In the genomic region with DNA sequence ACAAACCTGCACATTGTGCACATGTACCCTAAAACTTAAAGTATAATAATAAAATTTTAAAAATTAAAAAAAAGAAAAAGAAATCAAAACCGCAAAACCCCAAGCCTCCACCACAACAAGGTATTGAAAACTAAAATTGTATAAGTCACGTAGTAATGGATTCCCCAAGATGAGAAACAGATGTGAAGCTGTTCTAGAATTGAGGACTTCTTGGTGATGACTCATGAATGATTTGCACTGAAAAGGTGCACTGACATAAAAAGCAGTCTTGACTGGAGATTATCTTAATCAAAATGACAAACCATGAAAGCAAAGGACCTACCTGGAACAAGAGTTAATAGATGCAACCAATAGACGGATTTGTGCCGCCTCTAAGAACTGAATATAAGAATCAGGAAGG, we compare ENCODE assay signal across 20 cellular contexts.
DNase-seq lines count a peak whose midpoint lies in the region; ATAC-seq and TF ChIP-seq lines count a peak whose summit lies in the region.
"Had no signal": no experiment of that assay in that cellular context is flagged by ENCODE, and none has a peak within 500 bp of the region (broad histone marks: within the 10 kb centered on the region; RNA-seq: fewer than 3 reads in every experiment).

No MANE protein-coding gene starts in this region.

- H3K4me1 Mint-ChIP-seq in activated CD4-positive, alpha-beta T cell treated with anti-CD3 and anti-CD28 coated beads for 36 hours: no peaks in the 10 kb centered on the region
- H3K4me1 Mint-ChIP-seq: CD14-positive monocyte had no signal

- H3K36me3 ChIP-seq in adipocyte (ENCODE audit: control insufficient read depth, insufficient read depth, low read length, severe bottlenecking): no peaks in the 10 kb centered on the region

- peak; percentile 6 for DNase-seq in activated CD4-positive, alpha-beta T cell treated with anti-CD3 and anti-CD28 coated beads for 36 hours
- no peak for DNase-seq in activated CD4-positive, alpha-beta T cell treated with anti-CD3 and anti-CD28 coated beads, Interleukin-2, amount 50 U/mL, for 48 hours
- DNase-seq in HFF-Myc (ENCODE audit: extremely low read depth, low read depth): peak; percentile 79
- DNase-seq in adipocyte (ENCODE audit: low read depth): peak; percentile 67
- peak; percentile 46 to 85 for DNase-seq in foreskin fibroblast
- DNase-seq in nucleus accumbens (lab: John Stamatoyannopoulos, UW): no peak
- DNase-seq: ACHN; H9; NCI-H1105; NCI-H146; NCI-H2029; NCI-H226; NCI-H510A treated with DMSO at 0.1 percent for 48 hours; NCI-H774; NK-92 treated with Interleukin-12 subunit alpha and Interleukin-12 subunit beta, amount 100 ng/mL, for 24 hours; SIG-M5 had no signal

- TF ChIP-seq CTCF in HFF-Myc (IDR thresholded peaks at IDR 0.05; ENCODE audit: low read depth, low read length, missing control alignments) (no peak), foreskin fibroblast (IDR thresholded peaks at IDR 0.05; ENCODE audit: low read depth, low read length) (no peak)

- ATAC-seq in activated CD4-positive, alpha-beta T cell treated with anti-CD3 and anti-CD28 coated beads for 36 hours: peak; percentile 26
- ATAC-seq in GM19328 (IDR thresholded peaks at IDR 0.05; ENCODE audit: unreplicated experiment) (no peak), GM21515 (IDR thresholded peaks at IDR 0.05; ENCODE audit: unreplicated experiment) (no peak)

- no peak overlapping the region for H3K4me3 Mint-ChIP-seq in activated CD4-positive, alpha-beta T cell treated with anti-CD3 and anti-CD28 coated beads for 36 hours
- H3K4me3 Mint-ChIP-seq: CD14-positive monocyte, H9 had no signal

- H3K9ac ChIP-seq in adipocyte (ENCODE audit: low read length): no peak overlapping the region
- H3K9ac ChIP-seq: KMS-11 had no signal

- H3K27me3 ChIP-seq in adipocyte (replicated peaks; ENCODE audit: control insufficient read depth, insufficient read depth, low read length): no peaks in the 10 kb centered on the region

- no peak overlapping the region for H3K27ac Mint-ChIP-seq in activated CD4-positive, alpha-beta T cell treated with anti-CD3 and anti-CD28 coated beads for 36 hours
- H3K27ac Mint-ChIP-seq: CD14-positive monocyte, H9 had no signal

- CTCF ChIA-PET in activated CD4-positive, alpha-beta T cell treated with anti-CD3 and anti-CD28 coated beads for 36 hours (lab: Charles Lee): no interaction called here

- H3K4me1 ChIP-seq in adipocyte (ENCODE audit: control insufficient read depth, insufficient read depth, low read length): no peaks in the 10 kb centered on the region

- H3K4me3 ChIP-seq in HFF-Myc (replicated peaks; ENCODE audit: low read depth, low read length): no peak overlapping the region
- H3K4me3 ChIP-seq in adipocyte (ENCODE audit: low read length): no peak overlapping the region
- no peak overlapping the region for H3K4me3 ChIP-seq in foreskin fibroblast (ENCODE audit: low read depth in 1 of 2, low read length in 2 of 2)

- H3K27me3 Mint-ChIP-seq in activated CD4-positive, alpha-beta T cell treated with anti-CD3 and anti-CD28 coated beads for 36 hours: peaks cover 4% of the 10 kb centered on the region

- POLR2A ChIA-PET in activated CD4-positive, alpha-beta T cell treated with anti-CD3 and anti-CD28 coated beads for 36 hours (lab: Charles Lee): no interaction called here

- no peaks in the 10 kb centered on the region for H3K9me3 ChIP-seq in adipocyte (ENCODE audit: control insufficient read depth, low read length)

- intact Hi-C loops in activated CD4-positive, alpha-beta T cell treated with anti-CD3 and anti-CD28 coated beads for 36 hours (cut with DNase I, micrococcal nuclease): no loop called here

- no peaks in the 10 kb centered on the region for H3K9me3 Mint-ChIP-seq in activated CD4-positive, alpha-beta T cell treated with anti-CD3 and anti-CD28 coated beads for 36 hours (ENCODE audit: low read depth)

- no peaks in the 10 kb centered on the region for H3K36me3 Mint-ChIP-seq in activated CD4-positive, alpha-beta T cell treated with anti-CD3 and anti-CD28 coated beads for 36 hours (ENCODE audit: low read depth)
- H3K36me3 Mint-ChIP-seq: CD14-positive monocyte had no signal

Comparison
In these comparisons a context has a peak if more than half of its experiments do, and no peak if none do; other contexts are left out.
1. DNase-seq: peak in activated CD4-positive, alpha-beta T cell treated with anti-CD3 and anti-CD28 coated beads for 36 hours (single experiment), HFF-Myc (single experiment), adipocyte (single experiment) and foreskin fibroblast (2 of 2); none in activated CD4-positive, alpha-beta T cell treated with anti-CD3 and anti-CD28 coated beads, Interleukin-2, amount 50 U/mL, for 48 hours (0 of 2) and nucleus accumbens (0 of 56).